Comparison of ENCODE assay signal across 22 cellular contexts in genomic region chr9:34623386-34624235, GRCh38. TPM values are rescaled to one million over a fixed set of nuclear protein-coding genes. Genes with fewer than 3 reads are reported as not detected.
A peak's percentile ranks its signal among the peaks of the same experiment; 100 is the strongest.
DNase-seq lines count a peak whose midpoint lies in the region; ATAC-seq, FAIRE-seq and TF ChIP-seq lines count a peak whose summit lies in the region.
"Had no signal": no experiment of that assay in that cellular context is flagged by ENCODE, and none has a peak within 500 bp of the region (broad histone marks: within the 10 kb centered on the region; RNA-seq: fewer than 3 reads in every experiment).

No MANE protein-coding gene starts in this region.

- CTCF ChIA-PET in activated CD4-positive, alpha-beta T cell treated with anti-CD3 and anti-CD28 coated beads for 36 hours (lab: Charles Lee), result interaction anchor here (0.9 to 4.9 kb wide), 4 partner anchors 9 to 48 kb away, joined by 3 to 47 read pairs (median 4); partner anchors contain the start of gene SIGMAR1
- CTCF ChIA-PET in activated CD4-positive, alpha-beta T cell treated with anti-CD3 and anti-CD28 coated beads, Interleukin-2, amount 10 ng/mL, durations not matched to agents 7 days and 5 days (lab: Charles Lee), result interaction anchor here (0.8 to 7.3 kb wide), 2 partner anchors 13 to 23 kb away, joined by 3 to 82 read pairs; partner anchors contain the start of genes GALT and SIGMAR1
- CTCF ChIA-PET in T-cell (lab: Charles Lee) (interaction anchor here in 1 of 2 donors (0.6 to 0.8 kb wide), 2 partner anchors 12 to 107 kb away, joined by 3 read pairs; no protein-coding TSS in a partner anchor), endothelial cell of umbilical vein (lab: Charles Lee) (interaction anchor here (0.7 to 5.0 kb wide), 3 partner anchors 11 to 79 kb away, joined by 3 to 41 read pairs (median 3); partner anchors contain the start of gene RPP25L)

- no peaks in the 10 kb centered on the region for H3K9me3 Mint-ChIP-seq in activated CD4-positive, alpha-beta T cell treated with anti-CD3 and anti-CD28 coated beads for 36 hours (ENCODE audit: low read depth)
- H3K9me3 Mint-ChIP-seq in activated CD4-positive, alpha-beta T cell treated with anti-CD3 and anti-CD28 coated beads, Interleukin-2, amount 10 ng/mL, durations not matched to agents 7 days and 5 days, result no peaks in the 10 kb centered on the region
- no peaks in the 10 kb centered on the region for H3K9me3 Mint-ChIP-seq in T-cell
- no peaks in the 10 kb centered on the region for H3K9me3 Mint-ChIP-seq in stimulated activated memory B cell treated with anti-CD40 and anti-IgM and Interleukin-4, amounts not matched to agents 10 μg/mL and 1 μg/mL and 100 μg/mL, for 72 hours

- no peaks in the 10 kb centered on the region for H3K79me2 ChIP-seq in endothelial cell of umbilical vein (ENCODE audit: control insufficient read depth, insufficient read depth, low read length)

- dilution Hi-C loops in endothelial cell of umbilical vein (cut with MboI; ENCODE audit: extremely low pct_ligation_motif_present, low sequenced_read_pairs), result no loop called here

- no peak overlapping the region for H3K4me2 ChIP-seq in endothelial cell of umbilical vein (ENCODE audit: insufficient read depth, low read length)

- no peaks in the 10 kb centered on the region for H3K9me1 ChIP-seq in endothelial cell of umbilical vein (replicated peaks; ENCODE audit: control insufficient read depth, extremely low read depth, insufficient read depth, low read length)

- H3K4me3 ChIP-seq in endothelial cell of umbilical vein (replicated peaks in 1 of 3; ENCODE audit: insufficient read depth in 1 of 3, low read depth in 1 of 3, low read length in 3 of 3), result no peak overlapping the region
- H3K4me3 ChIP-seq in vagina, result peak overlapping the region in 1 of 2 donors; percentile 21
- H3K4me3 ChIP-seq: body of pancreas, SK-N-MC, transverse colon had no signal

- no peak overlapping the region for H3K4me3 Mint-ChIP-seq in activated CD4-positive, alpha-beta T cell treated with anti-CD3 and anti-CD28 coated beads for 36 hours
- no peak overlapping the region for H3K4me3 Mint-ChIP-seq in activated CD4-positive, alpha-beta T cell treated with anti-CD3 and anti-CD28 coated beads, Interleukin-2, amount 10 ng/mL, durations not matched to agents 7 days and 5 days
- H3K4me3 Mint-ChIP-seq in T-cell, result peak overlapping the region in 2 of 3 donors; percentile 21 to 46
- H3K4me3 Mint-ChIP-seq in stimulated activated memory B cell treated with anti-CD40 and anti-IgM and Interleukin-4, amounts not matched to agents 10 μg/mL and 1 μg/mL and 100 μg/mL, for 72 hours, result peak overlapping the region; percentile 33

- BruUV-seq in endothelial cell of umbilical vein (replicated peaks; lab: Mats Ljungman, UMichigan), result no TSS peak

- no peak for FAIRE-seq in endothelial cell of umbilical vein (lab: Jason Lieb, UNC)

- DNase-seq in activated CD4-positive, alpha-beta T cell treated with anti-CD3 and anti-CD28 coated beads for 36 hours, result peak; percentile 40
- no peak for DNase-seq in activated CD4-positive, alpha-beta T cell treated with anti-CD3 and anti-CD28 coated beads, Interleukin-2, amount 10 ng/mL, durations not matched to agents 7 days and 5 days
- DNase-seq in T-cell (peak in 1 of 34 experiments; percentile 14), endothelial cell of umbilical vein (ENCODE audit: low read depth, low spot score) (no peak), vagina (ENCODE audit: extremely low spot score in 2 of 2) (no peak), NCI-H2171 treated with DMSO at 0.1 percent for 48 hours (lab: John Stamatoyannopoulos, UW) (no peak), amygdala (lab: John Stamatoyannopoulos, UW) (no peak)
- DNase-seq: 8988T; activated CD4-positive, alpha-beta T cell treated with anti-CD3 and anti-CD28 coated beads, Interleukin-2, amount 50 U/mL, for 48 hours; activated effector memory CD4-positive, alpha-beta T cell treated with anti-CD3 and anti-CD28 coated beads, Interleukin-2, amount 50 U/mL, for 16 hours; body of pancreas; C1 segment of cervical spinal cord; DMS79 treated with DMSO at 0.1 percent for 48 hours; erythroblast; mesenchymal stem cell; NCI-H2029; NCI-H524 treated with DMSO at 0.1 percent for 48 hours; PC-3; stimulated activated CD4-positive, alpha-beta T cell treated with anti-CD3 and anti-CD28 coated beads, Interleukin-4, amount 100 ng/mL, for 1 hour; transverse colon had no signal

- TF ChIP-seq POLR2A in endothelial cell of umbilical vein (IDR thresholded peaks at IDR 0.05; ENCODE audit: low read depth, low read length), result no peak
- TF ChIP-seq POLR2A in vagina (IDR thresholded peaks at IDR 0.05), result no peak

- no peak overlapping the region for H2AFZ ChIP-seq in endothelial cell of umbilical vein (ENCODE audit: low read depth, low read length)

- no peaks in the 10 kb centered on the region for H4K20me1 ChIP-seq in endothelial cell of umbilical vein (replicated peaks; ENCODE audit: control insufficient read depth, extremely low read depth, insufficient read depth, low read length)

- H3K36me3 ChIP-seq in endothelial cell of umbilical vein (ENCODE audit: control insufficient read depth in 2 of 2, extremely low read depth in 1 of 2, insufficient read depth in 2 of 2, low read length in 2 of 2) (no peaks in the 10 kb centered on the region), vagina (no peaks in the 10 kb centered on the region)
- H3K36me3 ChIP-seq: transverse colon had no signal

- H3K27me3 ChIP-seq in endothelial cell of umbilical vein (ENCODE audit: control insufficient read depth in 2 of 2, insufficient read depth in 2 of 2, low read length in 2 of 2) (peaks cover 50 to 56% of the 10 kb centered on the region in 2 experiments), vagina (peaks cover 20% of the 10 kb centered on the region)

- TF ChIP-seq CTCF in endothelial cell of umbilical vein (IDR thresholded peaks at IDR 0.05; ENCODE audit: extremely low read depth in 1 of 2, insufficient read depth in 1 of 2, low read depth in 1 of 2, low read length in 2 of 2) (no peak), vagina (IDR thresholded peaks at IDR 0.05) (no peak)

- H3K9ac ChIP-seq in endothelial cell of umbilical vein (replicated peaks; ENCODE audit: extremely low read depth, insufficient read depth, low read length), result no peak overlapping the region

- no peak for ATAC-seq in activated CD4-positive, alpha-beta T cell treated with anti-CD3 and anti-CD28 coated beads for 36 hours
- no peak for ATAC-seq in T-cell (replicated peaks in 1 of 4)
- peak; percentile 6 for ATAC-seq in stimulated activated memory B cell treated with anti-CD40 and anti-IgM and Interleukin-4, amounts not matched to agents 10 μg/mL and 1 μg/mL and 100 μg/mL, for 72 hours
- ATAC-seq: body of pancreas, PC-3 had no signal

- H3K9me3 ChIP-seq in endothelial cell of umbilical vein (replicated peaks; ENCODE audit: control insufficient read depth, insufficient read depth, low read length), result no peaks in the 10 kb centered on the region
- no peaks in the 10 kb centered on the region for H3K9me3 ChIP-seq in vagina
- H3K9me3 ChIP-seq: body of pancreas, transverse colon had no signal

- peaks cover 13% of the 10 kb centered on the region for H3K4me1 ChIP-seq in endothelial cell of umbilical vein (ENCODE audit: control insufficient read depth, extremely low read depth, insufficient read depth, low read length)
- H3K4me1 ChIP-seq in vagina, result peaks cover 28% of the 10 kb centered on the region

- H3K36me3 Mint-ChIP-seq in activated CD4-positive, alpha-beta T cell treated with anti-CD3 and anti-CD28 coated beads for 36 hours (ENCODE audit: low read depth), result no peaks in the 10 kb centered on the region
- H3K36me3 Mint-ChIP-seq in activated CD4-positive, alpha-beta T cell treated with anti-CD3 and anti-CD28 coated beads, Interleukin-2, amount 10 ng/mL, durations not matched to agents 7 days and 5 days (ENCODE audit: low read depth), result peaks cover 9% of the 10 kb centered on the region
- no peaks in the 10 kb centered on the region for H3K36me3 Mint-ChIP-seq in T-cell
- no peaks in the 10 kb centered on the region for H3K36me3 Mint-ChIP-seq in stimulated activated memory B cell treated with anti-CD40 and anti-IgM and Interleukin-4, amounts not matched to agents 10 μg/mL and 1 μg/mL and 100 μg/mL, for 72 hours

- intact Hi-C loops in activated CD4-positive, alpha-beta T cell treated with anti-CD3 and anti-CD28 coated beads for 36 hours (cut with DNase I, micrococcal nuclease), result no loop called here
- intact Hi-C loops in endothelial cell of umbilical vein (cut with micrococcal nuclease), result no loop called here
- intact Hi-C loops in vagina (cut with DNase I), result no loop called here

- H3K27ac ChIP-seq in endothelial cell of umbilical vein (ENCODE audit: insufficient read depth, low read depth, low read length) (no peak overlapping the region), vagina (no peak overlapping the region)
- H3K27ac ChIP-seq: body of pancreas, SK-N-MC, transverse colon had no signal

- POLR2A ChIA-PET in activated CD4-positive, alpha-beta T cell treated with anti-CD3 and anti-CD28 coated beads for 36 hours (lab: Charles Lee), result interaction anchor here (1.0 kb wide), 1 partner anchor 14 kb away, joined by 3 read pairs; the partner anchor contains the start of gene SIGMAR1
- POLR2A ChIA-PET in activated CD4-positive, alpha-beta T cell treated with anti-CD3 and anti-CD28 coated beads, Interleukin-2, amount 10 ng/mL, durations not matched to agents 7 days and 5 days (lab: Charles Lee), result no interaction called here
- POLR2A ChIA-PET in T-cell (lab: Charles Lee) (interaction anchor here in 1 of 2 donors (0.7 kb wide), 1 partner anchor 38 kb away, joined by 5 read pairs; no protein-coding TSS in a partner anchor), endothelial cell of umbilical vein (lab: Charles Lee) (no interaction called here)

- H3K27ac Mint-ChIP-seq in activated CD4-positive, alpha-beta T cell treated with anti-CD3 and anti-CD28 coated beads for 36 hours, result no peak overlapping the region
- H3K27ac Mint-ChIP-seq in activated CD4-positive, alpha-beta T cell treated with anti-CD3 and anti-CD28 coated beads, Interleukin-2, amount 10 ng/mL, durations not matched to agents 7 days and 5 days, result no peak overlapping the region
- H3K27ac Mint-ChIP-seq in T-cell, result no peak overlapping the region
- no peak overlapping the region for H3K27ac Mint-ChIP-seq in stimulated activated memory B cell treated with anti-CD40 and anti-IgM and Interleukin-4, amounts not matched to agents 10 μg/mL and 1 μg/mL and 100 μg/mL, for 72 hours

- H3K4me1 Mint-ChIP-seq in activated CD4-positive, alpha-beta T cell treated with anti-CD3 and anti-CD28 coated beads for 36 hours, result peaks cover 32% of the 10 kb centered on the region
- H3K4me1 Mint-ChIP-seq in activated CD4-positive, alpha-beta T cell treated with anti-CD3 and anti-CD28 coated beads, Interleukin-2, amount 10 ng/mL, durations not matched to agents 7 days and 5 days, result peaks cover 35% of the 10 kb centered on the region
- peaks cover 38 to 43% (median 38%) of the 10 kb centered on the region in 3 donors for H3K4me1 Mint-ChIP-seq in T-cell
- H3K4me1 Mint-ChIP-seq in stimulated activated memory B cell treated with anti-CD40 and anti-IgM and Interleukin-4, amounts not matched to agents 10 μg/mL and 1 μg/mL and 100 μg/mL, for 72 hours, result peaks cover 40% of the 10 kb centered on the region

- peaks cover 45% of the 10 kb centered on the region for H3K27me3 Mint-ChIP-seq in activated CD4-positive, alpha-beta T cell treated with anti-CD3 and anti-CD28 coated beads for 36 hours
- peaks cover 60% of the 10 kb centered on the region for H3K27me3 Mint-ChIP-seq in activated CD4-positive, alpha-beta T cell treated with anti-CD3 and anti-CD28 coated beads, Interleukin-2, amount 10 ng/mL, durations not matched to agents 7 days and 5 days
- H3K27me3 Mint-ChIP-seq in T-cell, result peaks cover 46 to 63% of the 10 kb centered on the region in 2 donors
- peaks cover 69% of the 10 kb centered on the region for H3K27me3 Mint-ChIP-seq in stimulated activated memory B cell treated with anti-CD40 and anti-IgM and Interleukin-4, amounts not matched to agents 10 μg/mL and 1 μg/mL and 100 μg/mL, for 72 hours

RNA-seq across cellular contexts. Expression of gene DCTN3, which starts 3.3 kb away (rescaled TPM):
- 10 to 100 TPM; 65.9 to 68.4 TPM for total RNA-seq in activated CD4-positive, alpha-beta T cell treated with anti-CD3 and anti-CD28 coated beads for 36 hours
- total RNA-seq in activated CD4-positive, alpha-beta T cell treated with anti-CD3 and anti-CD28 coated beads, Interleukin-2, amount 10 ng/mL, durations not matched to agents 7 days and 5 days, result 100 to 1,000 TPM; 150 to 153 TPM
- total RNA-seq in T-cell (10 to 100 TPM; 60.8 to 82.9 (median 69.0) TPM), endothelial cell of umbilical vein (91.0 and 93.3 TPM in 2 replicates), vagina (78.6 TPM)
- 170 TPM in 2 replicates for polyA plus RNA-seq in endothelial cell of umbilical vein
- 163 and 168 TPM in 2 replicates for polyA plus RNA-seq in endothelial cell of umbilical vein (2011; cell fraction: cytosol; rRNA removed)
- polyA plus RNA-seq in endothelial cell of umbilical vein (2011; cell fraction: nucleus; rRNA removed), result 101 and 104 TPM in 2 replicates
- 117 and 131 TPM in 2 replicates for polyA plus RNA-seq in endothelial cell of umbilical vein (2012)
- 61.0 and 79.4 TPM in 2 replicates for polyA minus RNA-seq in endothelial cell of umbilical vein
- 26.2 TPM for polyA minus RNA-seq in endothelial cell of umbilical vein (2011; cell fraction: cytosol; rRNA and poly(A)+ RNA removed)
- polyA minus RNA-seq in endothelial cell of umbilical vein (2011; cell fraction: nucleus; rRNA and poly(A)+ RNA removed), result 19.7 and 32.8 TPM in 2 replicates

RNA-seq across cellular contexts. Expression of gene ARID3C, which starts 5.3 kb away (rescaled TPM):
- total RNA-seq in activated CD4-positive, alpha-beta T cell treated with anti-CD3 and anti-CD28 coated beads for 36 hours, result under 1 TPM; 0.66 to 0.76 TPM
- total RNA-seq in activated CD4-positive, alpha-beta T cell treated with anti-CD3 and anti-CD28 coated beads, Interleukin-2, amount 10 ng/mL, durations not matched to agents 7 days and 5 days, result under 1 TPM; 0.46 to 0.69 TPM
- total RNA-seq in T-cell, result under 1 TPM in 1 of 5 donors, not detected in 4; 0.38 TPM
- not detected in 2 replicates for total RNA-seq in endothelial cell of umbilical vein
- not detected in 2 replicates for polyA plus RNA-seq in endothelial cell of umbilical vein
- polyA plus RNA-seq in endothelial cell of umbilical vein (2011; cell fraction: cytosol; rRNA removed), result 0.06 TPM in 1 of 2 replicates, not detected in the other
- not detected in 2 replicates for polyA plus RNA-seq in endothelial cell of umbilical vein (2011; cell fraction: nucleus; rRNA removed)
- polyA plus RNA-seq in endothelial cell of umbilical vein (2012), result not detected in 2 replicates
- not detected in 2 replicates for polyA minus RNA-seq in endothelial cell of umbilical vein
- polyA minus RNA-seq in endothelial cell of umbilical vein (2011; cell fraction: cytosol; rRNA and poly(A)+ RNA removed), result 0.72 TPM
- polyA minus RNA-seq in endothelial cell of umbilical vein (2011; cell fraction: nucleus; rRNA and poly(A)+ RNA removed), result not detected in 2 replicates
- not detected for total RNA-seq in vagina
- total RNA-seq: body of pancreas, PC-3, transverse colon had no signal

RNA-seq across cellular contexts. Expression of gene RPP25L, which starts 11.7 kb away (rescaled TPM):
- 10 to 100 TPM; 29.3 to 35.2 TPM for total RNA-seq in activated CD4-positive, alpha-beta T cell treated with anti-CD3 and anti-CD28 coated beads for 36 hours
- total RNA-seq in activated CD4-positive, alpha-beta T cell treated with anti-CD3 and anti-CD28 coated beads, Interleukin-2, amount 10 ng/mL, durations not matched to agents 7 days and 5 days, result 10 to 100 TPM; 22.7 to 26.8 TPM
- 10 to 100 TPM in 4 of 5 donors, 1 to 10 TPM in 1; 9.3 to 28.6 (median 22.5) TPM for total RNA-seq in T-cell
- total RNA-seq in endothelial cell of umbilical vein, result 15.1 and 15.7 TPM in 2 replicates
- 41.0 and 46.9 TPM in 2 replicates for polyA plus RNA-seq in endothelial cell of umbilical vein
- polyA plus RNA-seq in endothelial cell of umbilical vein (2011; cell fraction: cytosol; rRNA removed), result 26.1 and 27.9 TPM in 2 replicates
- 9.1 and 10.0 TPM in 2 replicates for polyA plus RNA-seq in endothelial cell of umbilical vein (2011; cell fraction: nucleus; rRNA removed)
- 18.8 and 23.8 TPM in 2 replicates for polyA plus RNA-seq in endothelial cell of umbilical vein (2012)
- polyA minus RNA-seq in endothelial cell of umbilical vein, result 7.2 and 12.7 TPM in 2 replicates
- 19.8 TPM for polyA minus RNA-seq in endothelial cell of umbilical vein (2011; cell fraction: cytosol; rRNA and poly(A)+ RNA removed)
- polyA minus RNA-seq in endothelial cell of umbilical vein (2011; cell fraction: nucleus; rRNA and poly(A)+ RNA removed), result 2.8 and 3.7 TPM in 2 replicates
- total RNA-seq in vagina, result 31.4 TPM

RNA-seq across cellular contexts. Expression of gene SIGMAR1, which starts 14.0 kb away (rescaled TPM):
- 10 to 100 TPM; 63.6 to 68.0 TPM for total RNA-seq in activated CD4-positive, alpha-beta T cell treated with anti-CD3 and anti-CD28 coated beads for 36 hours
- 10 to 100 TPM; 57.7 to 62.2 TPM for total RNA-seq in activated CD4-positive, alpha-beta T cell treated with anti-CD3 and anti-CD28 coated beads, Interleukin-2, amount 10 ng/mL, durations not matched to agents 7 days and 5 days
- total RNA-seq in T-cell (10 to 100 TPM; 27.7 to 65.9 (median 60.9) TPM), endothelial cell of umbilical vein (74.1 and 81.2 TPM in 2 replicates), vagina (79.3 TPM)
- polyA plus RNA-seq in endothelial cell of umbilical vein, result 78.4 and 83.5 TPM in 2 replicates
- polyA plus RNA-seq in endothelial cell of umbilical vein (2011; cell fraction: cytosol; rRNA removed), result 93.9 and 95.3 TPM in 2 replicates
- polyA plus RNA-seq in endothelial cell of umbilical vein (2011; cell fraction: nucleus; rRNA removed), result 24.7 and 27.2 TPM in 2 replicates
- polyA plus RNA-seq in endothelial cell of umbilical vein (2012), result 80.0 and 89.4 TPM in 2 replicates
- 61.6 and 63.3 TPM in 2 replicates for polyA minus RNA-seq in endothelial cell of umbilical vein
- polyA minus RNA-seq in endothelial cell of umbilical vein (2011; cell fraction: cytosol; rRNA and poly(A)+ RNA removed), result 98.6 TPM
- 15.2 and 20.8 TPM in 2 replicates for polyA minus RNA-seq in endothelial cell of umbilical vein (2011; cell fraction: nucleus; rRNA and poly(A)+ RNA removed)

RNA-seq across cellular contexts. Expression of gene GALT, which starts 22.9 kb away (rescaled TPM):
- total RNA-seq in activated CD4-positive, alpha-beta T cell treated with anti-CD3 and anti-CD28 coated beads for 36 hours, result 10 to 100 TPM; 45.1 to 53.9 TPM
- 100 to 1,000 TPM; 114 to 125 TPM for total RNA-seq in activated CD4-positive, alpha-beta T cell treated with anti-CD3 and anti-CD28 coated beads, Interleukin-2, amount 10 ng/mL, durations not matched to agents 7 days and 5 days
- 100 to 1,000 TPM; 177 to 255 (median 215) TPM for total RNA-seq in T-cell
- 30.0 and 36.6 TPM in 2 replicates for total RNA-seq in endothelial cell of umbilical vein
- polyA plus RNA-seq in endothelial cell of umbilical vein, result 58.5 and 61.3 TPM in 2 replicates
- polyA plus RNA-seq in endothelial cell of umbilical vein (2011; cell fraction: cytosol; rRNA removed), result 22.5 and 25.6 TPM in 2 replicates
- polyA plus RNA-seq in endothelial cell of umbilical vein (2011; cell fraction: nucleus; rRNA removed), result 240 and 284 TPM in 2 replicates
- polyA plus RNA-seq in endothelial cell of umbilical vein (2012), result 23.6 and 34.5 TPM in 2 replicates
- polyA minus RNA-seq in endothelial cell of umbilical vein, result 29.7 and 32.3 TPM in 2 replicates
- polyA minus RNA-seq in endothelial cell of umbilical vein (2011; cell fraction: cytosol; rRNA and poly(A)+ RNA removed), result 8.6 TPM
- 41.9 and 46.0 TPM in 2 replicates for polyA minus RNA-seq in endothelial cell of umbilical vein (2011; cell fraction: nucleus; rRNA and poly(A)+ RNA removed)
- 52.5 TPM for total RNA-seq in vagina

Comparison
In these comparisons a context has a peak if more than half of its experiments do, and no peak if none do; other contexts are left out.
1. H3K4me3 Mint-ChIP-seq: peak in T-cell (2 of 3) and stimulated activated memory B cell treated with anti-CD40 and anti-IgM and Interleukin-4, amounts not matched to agents 10 μg/mL and 1 μg/mL and 100 μg/mL, for 72 hours (single experiment); none in activated CD4-positive, alpha-beta T cell treated with anti-CD3 and anti-CD28 coated beads for 36 hours (single experiment) and activated CD4-positive, alpha-beta T cell treated with anti-CD3 and anti-CD28 coated beads, Interleukin-2, amount 10 ng/mL, durations not matched to agents 7 days and 5 days (single experiment).